In genomic region chr2:45567288-45567963, GRCh38 we compare ENCODE assay signal across 10 cellular contexts. TPM values are rescaled to one million over a fixed set of nuclear protein-coding genes. Genes with fewer than 3 reads are reported as not detected.
DNase-seq lines count a peak whose midpoint lies in the region; ATAC-seq lines count a peak whose summit lies in the region.
"Had no signal": no experiment of that assay in that cellular context is flagged by ENCODE, and none has a peak within 500 bp of the region (broad histone marks: within the 10 kb centered on the region; RNA-seq: fewer than 3 reads in every experiment).

No MANE protein-coding gene starts in this region.

- peak overlapping the region; percentile 55 to 86 (median 83) for H3K4me3 Mint-ChIP-seq in T-cell

- intact Hi-C loops in left colon (cut with DNase I, micrococcal nuclease): no loop called here

- ATAC-seq in GM19372 (IDR thresholded peaks at IDR 0.05; ENCODE audit: low read depth, unreplicated experiment): peak; percentile 26
- peak in 3 of 4 experiments; percentile 13 to 18 (median 17) for ATAC-seq in T-cell (replicated peaks in 1 of 4)
- peak; percentile 8 for ATAC-seq in left colon

- CTCF ChIA-PET in T-cell (lab: Charles Lee): interaction anchor here (0.6 to 2.2 kb wide), 8 partner anchors 9 to 211 kb away, joined by 3 to 18 read pairs (median 4); no protein-coding TSS in a partner anchor

- peaks cover 0 to 6% (median 0%) of the 10 kb centered on the region in 3 donors for H3K9me3 Mint-ChIP-seq in T-cell

- DNase-seq in T-cell (peak in 2 of 34 experiments; percentile 4 to 16), left colon (peak in 1 of 2 donors; percentile 15), NCI-H69 (lab: John Stamatoyannopoulos, UW) (no peak), NCI-H774 (lab: John Stamatoyannopoulos, UW) (no peak), ureter (ENCODE audit: low spot score) (no peak), D341Med (ENCODE audit: low spot score) (no peak)
- DNase-seq: cortex of kidney, MG63 had no signal

- H3K27ac Mint-ChIP-seq in T-cell: peak overlapping the region; percentile 91 to 92

- peaks cover 35 to 45% (median 42%) of the 10 kb centered on the region in 3 donors for H3K4me1 Mint-ChIP-seq in T-cell

- H3K27me3 Mint-ChIP-seq in T-cell: no peaks in the 10 kb centered on the region

- peak overlapping the region; percentile 92 for H3K27ac ChIP-seq in ACC112 (ENCODE audit: low read depth, low read length)

- H3K4me3 ChIP-seq in ACC112 (ENCODE audit: low read depth, low read length): peak overlapping the region; percentile 45
- H3K4me3 ChIP-seq: MG63 had no signal

- H3K36me3 ChIP-seq in ACC112 (ENCODE audit: insufficient read depth, low read length): peaks cover 25% of the 10 kb centered on the region

- H3K79me2 ChIP-seq in ACC112 (ENCODE audit: control insufficient read depth, insufficient read depth, low read length, unreplicated experiment): peaks cover 37% of the 10 kb centered on the region

- no peaks in the 10 kb centered on the region for H3K27me3 ChIP-seq in ACC112 (ENCODE audit: insufficient read depth, low read length)
- H3K27me3 ChIP-seq: MG63 had no signal

- peak overlapping the region; percentile 2 for H2AFZ ChIP-seq in ACC112 (ENCODE audit: low read length, unreplicated experiment)

- POLR2A ChIA-PET in T-cell (lab: Charles Lee): interaction anchor here (0.5 to 1.2 kb wide), 7 partner anchors 43 to 1397 kb away, joined by 3 to 5 read pairs (median 4); partner anchors contain the start of gene SRBD1 (in 1 of the 2)

- H3K4me1 ChIP-seq in ACC112 (ENCODE audit: control insufficient read depth, insufficient read depth, low read length, unreplicated experiment): peaks cover 45% of the 10 kb centered on the region

- H3K36me3 Mint-ChIP-seq in T-cell: peaks cover 37% of the 10 kb centered on the region

RNA-seq across cellular contexts. Expression of gene SRBD1, which starts 43.6 kb away (rescaled TPM):
- total RNA-seq in T-cell (10 to 100 TPM; 16.1 to 22.8 (median 20.7) TPM), left colon (10 to 100 TPM; 14.6 to 16.2 TPM), ureter (30.3 TPM)
